Comparison of ENCODE assay signal across 1 cellular context in the genomic region with DNA sequence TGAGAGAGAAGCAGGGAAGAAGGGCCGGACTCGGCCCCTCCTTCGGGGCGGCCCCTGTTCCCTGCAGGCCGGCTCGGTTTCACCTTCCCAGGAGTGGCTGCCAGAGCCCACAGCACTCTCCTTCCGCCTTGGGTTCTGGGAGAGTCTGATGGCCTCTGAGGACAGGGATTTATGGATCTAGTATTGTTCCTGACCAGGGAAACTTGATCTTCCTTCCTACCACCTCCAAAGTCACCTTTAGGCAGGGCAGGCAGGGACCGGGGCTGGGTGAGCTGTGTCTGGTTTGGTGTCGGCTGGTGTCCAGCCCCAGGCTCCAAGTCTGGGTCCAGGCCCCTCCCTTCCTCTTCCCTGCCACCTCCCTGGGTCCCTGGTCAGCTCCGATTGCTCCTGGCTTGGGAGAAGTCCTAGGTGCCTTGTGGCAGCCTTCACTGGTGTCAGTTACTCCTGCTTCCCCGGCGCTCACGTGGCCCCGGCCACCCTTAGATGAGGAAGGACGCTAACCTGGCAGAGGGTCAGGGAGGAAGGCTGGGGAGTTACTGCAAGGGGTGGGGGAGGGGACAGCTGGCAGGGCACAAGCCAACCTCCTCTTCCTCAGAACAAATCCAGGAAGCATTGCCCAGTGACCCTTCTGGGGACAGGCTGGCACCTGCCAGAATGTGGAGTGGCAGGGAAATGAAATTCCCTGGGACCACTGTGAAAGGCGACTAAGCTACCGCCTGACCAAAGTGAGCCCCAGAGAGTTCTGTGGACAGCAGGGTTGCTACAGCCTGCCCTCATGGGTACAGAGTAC.
TF ChIP-seq lines count a peak whose summit lies in the region.

No MANE protein-coding gene starts in this region.

TF ChIP-seq in H1, 55 proteins besides CTCF, POLR2A, EP300 and RAD21:
- TF ChIP-seq BRCA1 (IDR thresholded peaks at IDR 0.05; ENCODE audit: low read depth, low read length) (no peak), SIX5 (IDR thresholded peaks at IDR 0.05; ENCODE audit: low read depth, low read length) (no peak), TEAD4 (IDR thresholded peaks at IDR 0.05; ENCODE audit: low read depth, low read length) (no peak), NRF1 (IDR thresholded peaks at IDR 0.05; ENCODE audit: low read depth, low read length) (no peak), SP1 (IDR thresholded peaks at IDR 0.05; ENCODE audit: low read depth, low read length) (no peak), RBBP5 (IDR thresholded peaks at IDR 0.05; ENCODE audit: borderline replicate concordance, low read depth, low read length) (no peak), NANOG (IDR thresholded peaks at IDR 0.05; ENCODE audit: insufficient read depth, low read depth, low read length, poor library complexity, severe bottlenecking) (no peak), KDM4A (IDR thresholded peaks at IDR 0.05; ENCODE audit: low read depth, low read length, severe bottlenecking) (no peak), SIRT6 (IDR thresholded peaks at IDR 0.05; ENCODE audit: low read length) (no peak), RFX5 (IDR thresholded peaks at IDR 0.05; ENCODE audit: borderline replicate concordance, low read depth, low read length) (no peak), CHD7 (IDR thresholded peaks at IDR 0.05; ENCODE audit: insufficient replicate concordance, low read length) (no peak), EZH2 (IDR thresholded peaks at IDR 0.05; ENCODE audit: low read depth, low read length, severe bottlenecking) (no peak), POU5F1 (IDR thresholded peaks at IDR 0.05; ENCODE audit: low read depth, low read length) (no peak), KDM5A (IDR thresholded peaks at IDR 0.05; ENCODE audit: low read length) (no peak), HDAC6 (IDR thresholded peaks at IDR 0.05; ENCODE audit: low read depth, low read length) (no peak), ZNF274 (IDR thresholded peaks at IDR 0.05; ENCODE audit: borderline replicate concordance, extremely low read depth, low read length) (no peak), SRF (IDR thresholded peaks at IDR 0.05; ENCODE audit: low read depth, low read length) (no peak), GABPA (IDR thresholded peaks at IDR 0.05; ENCODE audit: borderline replicate concordance, insufficient read depth, low read length) (no peak)
- TF ChIP-seq, protein P1, sequence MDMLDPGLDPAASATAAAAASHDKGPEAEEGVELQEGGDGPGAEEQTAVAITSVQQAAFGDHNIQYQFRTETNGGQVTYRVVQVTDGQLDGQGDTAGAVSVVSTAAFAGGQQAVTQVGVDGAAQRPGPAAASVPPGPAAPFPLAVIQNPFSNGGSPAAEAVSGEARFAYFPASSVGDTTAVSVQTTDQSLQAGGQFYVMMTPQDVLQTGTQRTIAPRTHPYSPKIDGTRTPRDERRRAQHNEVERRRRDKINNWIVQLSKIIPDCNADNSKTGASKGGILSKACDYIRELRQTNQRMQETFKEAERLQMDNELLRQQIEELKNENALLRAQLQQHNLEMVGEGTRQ (IDR thresholded peaks at IDR 0.05; ENCODE audit: low read length): no peak
TF ChIP-seq in H1: peak in this region for 0.
